ENCODE assay signal across 8 cellular contexts in genomic region chr2:65040414-65041261, GRCh38. TPM values are rescaled to one million over a fixed set of nuclear protein-coding genes. Genes with fewer than 3 reads are reported as not detected.
DNase-seq lines count a peak whose midpoint lies in the region; ATAC-seq and TF ChIP-seq lines count a peak whose summit lies in the region.

No MANE protein-coding gene starts in this region.

- TF ChIP-seq CTCF in omental fat pad (IDR thresholded peaks at IDR 0.05) = peak in 2 of 3 donors; percentile 34 to 83

- H3K4me3 Mint-ChIP-seq in activated T-helper 17 cell treated with anti-CD3 and anti-CD28 coated beads, Interleukin-2, amount 50 U/mL, for 72 hours = peak overlapping the region; percentile 20

- H3K27me3 Mint-ChIP-seq in activated T-helper 17 cell treated with anti-CD3 and anti-CD28 coated beads, Interleukin-2, amount 50 U/mL, for 72 hours = no peaks in the 10 kb centered on the region

- H3K9me3 Mint-ChIP-seq in activated T-helper 17 cell treated with anti-CD3 and anti-CD28 coated beads, Interleukin-2, amount 50 U/mL, for 72 hours = peaks cover 7% of the 10 kb centered on the region

- H3K4me1 Mint-ChIP-seq in activated T-helper 17 cell treated with anti-CD3 and anti-CD28 coated beads, Interleukin-2, amount 50 U/mL, for 72 hours = peaks cover 7% of the 10 kb centered on the region

- no peak overlapping the region for H3K27ac Mint-ChIP-seq in activated T-helper 17 cell treated with anti-CD3 and anti-CD28 coated beads, Interleukin-2, amount 50 U/mL, for 72 hours

- peak; percentile 81 for ATAC-seq in GM21447 (IDR thresholded peaks at IDR 0.05; ENCODE audit: unreplicated experiment)
- ATAC-seq in activated T-helper 17 cell treated with anti-CD3 and anti-CD28 coated beads, Interleukin-2, amount 50 U/mL, for 72 hours (replicated peaks) = peak; percentile 86
- ATAC-seq in omental fat pad (ENCODE audit: low FRiP score) = peak; percentile 88

- no peaks in the 10 kb centered on the region for H3K36me3 Mint-ChIP-seq in activated T-helper 17 cell treated with anti-CD3 and anti-CD28 coated beads, Interleukin-2, amount 50 U/mL, for 72 hours (ENCODE audit: low read depth)

- in situ Hi-C loops in Caki2 (cut with HindIII; ENCODE audit: low pct_unique_long_range_greater_than_20kb, low sequenced_read_pairs) = loop anchor here (25.0 kb wide), 1 partner anchor 103 kb away; no protein-coding TSS in a partner anchor

- DNase-seq in Caki2 (ENCODE audit: low read depth) (peak; percentile 69), LoVo (ENCODE audit: low spot score) (peak; percentile 85), RPMI8226 (peak; percentile 82), fibroblast of the conjunctiva (ENCODE audit: low read depth) (peak; percentile 82), omental fat pad (ENCODE audit: low spot score) (peak; percentile 78), superior temporal gyrus (ENCODE audit: extremely low spot score) (peak; percentile 94)

RNA-seq across cellular contexts. Expression of gene CEP68, which starts 15.6 kb away (rescaled TPM):
- total RNA-seq in Caki2 (2014; rRNA removed; shearing (Covaris generic); ENCODE audit: low replicate concordance) = 9.2 and 9.6 TPM in 2 replicates
- 10 to 100 TPM in 1 of 2 donors, 1 to 10 TPM in 1; 6.9 to 10.5 TPM for total RNA-seq in activated T-helper 17 cell treated with anti-CD3 and anti-CD28 coated beads, Interleukin-2, amount 50 U/mL, for 72 hours
- 10 to 100 TPM in 3 of 4 donors, 1 to 10 TPM in 1; 9.7 to 67.3 (median 21.3) TPM for total RNA-seq in omental fat pad

RNA-seq across cellular contexts. Expression of gene SLC1A4, which starts 51.4 kb away (rescaled TPM):
- 30.7 and 39.1 TPM in 2 replicates for total RNA-seq in Caki2 (2014; rRNA removed; shearing (Covaris generic); ENCODE audit: low replicate concordance)
- 10 to 100 TPM in 1 of 2 donors, 1 to 10 TPM in 1; 8.0 to 44.3 TPM for total RNA-seq in activated T-helper 17 cell treated with anti-CD3 and anti-CD28 coated beads, Interleukin-2, amount 50 U/mL, for 72 hours
- 10 to 100 TPM in 1 of 4 donors, 1 to 10 TPM in 3; 6.5 to 14.4 (median 7.0) TPM for total RNA-seq in omental fat pad

Comparison
In these comparisons a context has a peak if more than half of its experiments do, and no peak if none do; other contexts are left out.
1. Peak in every context shown above with its lines: DNase-seq and ATAC-seq.